26 cellular contexts compared by ENCODE assay signal in genomic region chr1:6109688-6110087, GRCh38.
DNase-seq lines count a peak whose midpoint lies in the region; ATAC-seq and TF ChIP-seq lines count a peak whose summit lies in the region.
"Had no signal": no experiment of that assay in that cellular context is flagged by ENCODE, and none has a peak within 500 bp of the region (broad histone marks: within the 10 kb centered on the region; RNA-seq: fewer than 3 reads in every experiment).

No MANE protein-coding gene starts in this region.

- peaks cover 36% of the 10 kb centered on the region for H3K27me3 ChIP-seq in lower lobe of right lung (ENCODE audit: low read depth)
- no peaks in the 10 kb centered on the region for H3K27me3 ChIP-seq in aorta (ENCODE audit: control insufficient read depth in 1 of 2, insufficient read depth in 2 of 2, low read length in 1 of 2)
- H3K27me3 ChIP-seq: BLaER1 treated with 17β-estradiol and CSF1 and Interleukin-3, amounts not matched to agents 10 nM and 100 nM; SJSA1 had no signal

- peak; percentile 24 for DNase-seq in DMS53 (lab: John Stamatoyannopoulos, UW)
- DNase-seq in DMS53 treated with DMSO at 0.1 percent for 48 hours (lab: John Stamatoyannopoulos, UW; ENCODE audit: unreplicated experiment), result no peak
- peak; percentile 16 for DNase-seq in left ventricle myocardium superior
- DNase-seq in left cardiac atrium, result no peak
- peak; percentile 43 for DNase-seq in lower lobe of right lung
- peak; percentile 43 to 68 for DNase-seq in aorta
- no peak for DNase-seq in NCI-H2171 (lab: John Stamatoyannopoulos, UW)
- DNase-seq: ACHN; Caco-2; CD4-positive, alpha-beta memory T cell; DMS 273 treated with DMSO at 0.1 percent for 48 hours; GF-D8; HFFc6; IMR-90; NCI-H1105; NCI-H146; NCI-H2029; NCI-H226; NCI-H510A treated with DMSO at 0.1 percent for 48 hours; NCI-H748 treated with DMSO at 0.1 percent for 48 hours had no signal

- H3K36me3 ChIP-seq in lower lobe of right lung (no peaks in the 10 kb centered on the region), aorta (ENCODE audit: control insufficient read depth in 1 of 2, insufficient read depth in 2 of 2, low read length in 1 of 2) (no peaks in the 10 kb centered on the region)
- H3K36me3 ChIP-seq: BLaER1 treated with 17β-estradiol and CSF1 and Interleukin-3, amounts not matched to agents 10 nM and 100 nM; SJSA1 had no signal

- no peak for ATAC-seq in left ventricle myocardium superior
- ATAC-seq in left cardiac atrium, result no peak
- ATAC-seq in lower lobe of right lung, result no peak
- no peak for ATAC-seq in aorta (ENCODE audit: low FRiP score)
- ATAC-seq in HG03565 (IDR thresholded peaks at IDR 0.05; ENCODE audit: unreplicated experiment), result no peak

- H3K4me3 ChIP-seq in lower lobe of right lung (no peak overlapping the region), aorta (ENCODE audit: low read length in 2 of 2) (no peak overlapping the region)
- H3K4me3 ChIP-seq: BLaER1 treated with 17β-estradiol and CSF1 and Interleukin-3, amounts not matched to agents 10 nM and 100 nM; PC-9; SJSA1 had no signal

- no peak overlapping the region for H3K27ac ChIP-seq in lower lobe of right lung
- no peak overlapping the region for H3K27ac ChIP-seq in aorta (ENCODE audit: low read depth in 1 of 2, low read length in 2 of 2)
- H3K27ac ChIP-seq: 22Rv1; BLaER1 treated with 17β-estradiol and CSF1 and Interleukin-3, amounts not matched to agents 10 nM and 100 nM; PC-9; RWPE1; SJSA1 had no signal

- H3K4me1 ChIP-seq in lower lobe of right lung (no peaks in the 10 kb centered on the region), aorta (ENCODE audit: control insufficient read depth in 1 of 2, insufficient read depth in 2 of 2, low read length in 2 of 2) (no peaks in the 10 kb centered on the region)
- H3K4me1 ChIP-seq: Caco-2 had no signal

- intact Hi-C loops in left ventricle myocardium superior (cut with micrococcal nuclease), result no loop called here
- intact Hi-C loops in left cardiac atrium (cut with DNase I), result loop anchor here in 1 of 2 donors (10.0 kb wide), 1 partner anchor 135 kb away; the partner anchor contains the start of gene HES3
- intact Hi-C loops in lower lobe of right lung (cut with DNase I), result no loop called here
- intact Hi-C loops in aorta (cut with DNase I), result no loop called here

- 74 to 75% methylated on average over 24 of the region's 24 CpGs for WGBS in aorta, 2 donors

- H3K9me3 ChIP-seq in lower lobe of right lung, result no peaks in the 10 kb centered on the region
- no peaks in the 10 kb centered on the region for H3K9me3 ChIP-seq in aorta (ENCODE audit: control insufficient read depth, low read length)
- H3K9me3 ChIP-seq: Caco-2, SJSA1 had no signal

- no peak for TF ChIP-seq CTCF in lower lobe of right lung (IDR thresholded peaks at IDR 0.05)

Comparison
In these comparisons a context has a peak if more than half of its experiments do, and no peak if none do; other contexts are left out.
1. DNase-seq: peak in DMS53 (single experiment), left ventricle myocardium superior (single experiment), lower lobe of right lung (single experiment) and aorta (2 of 2); none in DMS53 treated with DMSO at 0.1 percent for 48 hours (single experiment), left cardiac atrium (single experiment) and NCI-H2171 (single experiment).